ENCODE assay signal across 8 cellular contexts in genomic region chr16:68470461-68471150, GRCh38. TPM values are rescaled to one million over a fixed set of nuclear protein-coding genes. Genes with fewer than 3 reads are reported as not detected.
DNase-seq lines count a peak whose midpoint lies in the region; ATAC-seq and TF ChIP-seq lines count a peak whose summit lies in the region.

No MANE protein-coding gene starts in this region.

- intact Hi-C loops in adrenal gland (cut with DNase I): no loop called here
- intact Hi-C loops in natural killer cell (cut with micrococcal nuclease): no loop called here
- intact Hi-C loops in PC-9 (cut with micrococcal nuclease; ENCODE audit: unreplicated experiment): no loop called here

- H3K4me3 ChIP-seq in Jurkat, Clone E6-1 (ENCODE audit: low read length): peak overlapping the region; percentile 13
- H3K4me3 ChIP-seq in adrenal gland (no peak overlapping the region), PC-9 (no peak overlapping the region)

- H3K4me1 ChIP-seq in adrenal gland (replicated peaks in 1 of 2) (peaks cover 0 to 27% of the 10 kb centered on the region in 2 donors), PC-9 (replicated peaks; ENCODE audit: insufficient read depth) (peaks cover 33% of the 10 kb centered on the region)

- TF ChIP-seq CTCF in adrenal gland (IDR thresholded peaks at IDR 0.05) (no peak), natural killer cell (IDR thresholded peaks at IDR 0.05) (no peak), PC-9 (conservative IDR thresholded peaks at IDR 0.05) (no peak)

- CTCF ChIA-PET in PC-9 (lab: Charles Lee): no interaction called here

- H4K20me1 ChIP-seq in PC-9 (ENCODE audit: insufficient read depth): no peaks in the 10 kb centered on the region

- H3F3A ChIP-seq in PC-9 (ENCODE audit: insufficient read depth, low read depth): peaks cover 13% of the 10 kb centered on the region

- no peaks in the 10 kb centered on the region for H3K27me3 Mint-ChIP-seq in natural killer cell (ENCODE audit: low read depth in 2 of 2)

- H3K36me3 ChIP-seq in adrenal gland (replicated peaks in 1 of 2) (no peaks in the 10 kb centered on the region), PC-9 (ENCODE audit: low read depth) (no peaks in the 10 kb centered on the region)

- POLR2A ChIA-PET in PC-9 (lab: Charles Lee; ENCODE audit: unreplicated experiment): interaction anchor here (0.7 kb wide), 2 partner anchors 84 to 136 kb away, joined by 5 to 9 read pairs; no protein-coding TSS in a partner anchor

- H3K9me2 ChIP-seq in PC-9 (ENCODE audit: insufficient read depth): no peaks in the 10 kb centered on the region

- H3K27ac Mint-ChIP-seq in natural killer cell: peak overlapping the region; percentile 80 to 91

- no peaks in the 10 kb centered on the region for H3K27me3 ChIP-seq in adrenal gland
- H3K27me3 ChIP-seq in PC-9 (ENCODE audit: insufficient read depth, low read depth): no peaks in the 10 kb centered on the region

- H3K4me2 ChIP-seq in PC-9: no peak overlapping the region

- TF ChIP-seq POLR2A in GM15510 (IDR thresholded peaks at IDR 0.05; ENCODE audit: borderline replicate concordance, extremely low read depth, insufficient read length) (peak; percentile 39), adrenal gland (IDR thresholded peaks at IDR 0.05) (no peak)

- peak overlapping the region; percentile 88 for H3K4me3 Mint-ChIP-seq in natural killer cell

- no peak overlapping the region for H2AFZ ChIP-seq in PC-9

- WGBS in adrenal gland, 4 donors: 45 to 69% (median 56%) methylated on average over 6 to 11 of the region's 11 CpGs

- H3K9me3 ChIP-seq in adrenal gland (replicated peaks in 1 of 3): no peaks in the 10 kb centered on the region
- H3K9me3 ChIP-seq in PC-9 (ENCODE audit: insufficient read depth, low read depth): no peaks in the 10 kb centered on the region

- H3K79me2 ChIP-seq in PC-9 (ENCODE audit: low read depth): no peaks in the 10 kb centered on the region

- no peak for DNase-seq in Jurkat, Clone E6-1 (ENCODE audit: low read depth, low spot score)
- peak in 6 of 7 donors; percentile 38 to 66 (median 46) for DNase-seq in adrenal gland
- DNase-seq in natural killer cell: no peak
- DNase-seq in SHP77 (lab: John Stamatoyannopoulos, UW): no peak
- DNase-seq in NCI-H510A treated with DMSO at 0.1 percent for 48 hours (lab: John Stamatoyannopoulos, UW): no peak
- DNase-seq in PC-9: no peak

- H3K27ac ChIP-seq in adrenal gland (peak overlapping the region in 3 of 5 donors; percentile 24 to 82 (median 55)), PC-9 (no peak overlapping the region)

- ATAC-seq in GM21447 (IDR thresholded peaks at IDR 0.05; ENCODE audit: unreplicated experiment) (peak; percentile 93), natural killer cell (peak; percentile 65 to 81 (median 67))

- no peaks in the 10 kb centered on the region for H3K36me3 Mint-ChIP-seq in natural killer cell

- no peaks in the 10 kb centered on the region for H3K9me3 Mint-ChIP-seq in natural killer cell

- no TSS peak for BruUV-seq in PC-9 (replicated peaks; lab: Mats Ljungman, UMichigan)

- H3K4me1 Mint-ChIP-seq in natural killer cell: peaks cover 20 to 28% of the 10 kb centered on the region in 2 donors

RNA-seq across cellular contexts. Expression of gene SMPD3, which starts 22.3 kb away (rescaled TPM):
- 1.3 TPM for polyA plus RNA-seq in Jurkat, Clone E6-1 (2012; ENCODE audit: insufficient read depth, insufficient read length)
- total RNA-seq in adrenal gland: 1 to 10 TPM in 3 of 8 donors, under 1 TPM in 3, not detected in 2; 0.32 to 7.8 (median 1.7) TPM
- polyA plus RNA-seq in adrenal gland: 1 to 10 TPM; 1.1 to 7.7 (median 1.3) TPM
- 10 to 100 TPM in 1 of 3 donors, 1 to 10 TPM in 2; 2.4 to 13.3 (median 3.2) TPM for total RNA-seq in natural killer cell
- 0.30 and 0.94 TPM in 2 replicates for total RNA-seq in PC-9 (2021)

Comparison
In these comparisons a context has a peak if more than half of its experiments do, and no peak if none do; other contexts are left out.
1. DNase-seq: peak in adrenal gland (6 of 7); none in Jurkat, Clone E6-1 (single experiment), natural killer cell (single experiment), SHP77 (0 of 2), NCI-H510A treated with DMSO at 0.1 percent for 48 hours (single experiment) and PC-9 (0 of 2).